In the genomic region with DNA sequence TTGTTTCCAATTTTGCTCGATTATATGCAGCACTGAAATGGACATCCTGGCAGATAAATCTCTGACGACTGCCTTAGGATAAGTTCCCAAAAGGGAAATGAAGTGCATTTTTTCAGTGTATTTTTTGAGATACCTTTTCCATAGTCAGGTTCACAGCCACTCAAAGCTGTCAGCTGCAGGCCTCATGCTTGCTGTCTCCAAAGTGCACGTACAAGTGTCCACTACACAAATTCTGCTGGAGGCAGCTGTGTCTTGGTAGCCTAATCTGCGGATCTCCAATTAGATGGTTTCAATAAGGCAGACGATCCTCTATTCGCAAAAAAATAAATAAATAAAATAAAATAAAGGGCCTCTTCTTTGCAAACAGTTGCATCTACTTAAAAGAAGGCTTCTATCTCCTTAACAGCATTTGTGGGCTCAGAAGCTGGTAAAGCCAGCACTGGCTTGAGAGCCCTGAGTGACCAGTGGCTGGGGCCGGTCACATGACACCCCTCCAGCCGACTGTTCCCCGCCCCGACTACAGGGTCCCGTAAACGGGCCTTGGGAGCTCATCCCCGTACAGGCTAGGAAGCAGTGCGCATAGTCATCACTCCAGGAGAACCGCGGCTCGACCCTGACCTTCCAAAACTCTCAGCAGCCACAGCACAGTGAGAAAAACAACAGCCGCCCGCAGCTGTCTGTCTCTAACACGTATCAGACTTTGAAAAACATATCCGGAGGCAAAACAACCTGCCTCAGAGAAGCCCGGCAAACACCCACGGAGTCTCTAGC, we compare ENCODE assay signal across 9 cellular contexts. TPM values are rescaled to one million over a fixed set of nuclear protein-coding genes. Genes with fewer than 3 reads are reported as not detected.
DNase-seq lines count a peak whose midpoint lies in the region; ATAC-seq and TF ChIP-seq lines count a peak whose summit lies in the region.
"Had no signal": no experiment of that assay in that cellular context is flagged by ENCODE, and none has a peak within 500 bp of the region (broad histone marks: within the 10 kb centered on the region; RNA-seq: fewer than 3 reads in every experiment).

No MANE protein-coding gene starts in this region.

- peak overlapping the region; percentile 26; the same call in 1 of the 2 replicates for H3K4me3 Mint-ChIP-seq in WTC11

- H3K4me1 ChIP-seq in heart left ventricle (peaks cover 0 to 50% (median 26%) of the 10 kb centered on the region in 12 donors), MM.1S (ENCODE audit: low read length) (no peaks in the 10 kb centered on the region)

- peak in 1 of 2 donors; percentile 85 for TF ChIP-seq POLR2A in heart left ventricle (IDR thresholded peaks at IDR 0.05)

- H3K9me2 ChIP-seq in MM.1S (replicated peaks; ENCODE audit: insufficient read depth, low read length), result no peaks in the 10 kb centered on the region

- H3K27me3 ChIP-seq in heart left ventricle (peaks cover 0 to 10% (median 0%) of the 10 kb centered on the region in 9 donors), MM.1S (replicated peaks; ENCODE audit: insufficient read depth, low read length) (peaks cover 100% of the 10 kb centered on the region)

- H3K4me2 ChIP-seq in MM.1S (ENCODE audit: low read depth, low read length), result no peak overlapping the region

- ATAC-seq in WTC11 (peak; percentile 85), heart left ventricle (peak; percentile 81 to 87 (median 84)), omental fat pad (ENCODE audit: low FRiP score) (peak; percentile 41), HG02763 (IDR thresholded peaks at IDR 0.05; ENCODE audit: unreplicated experiment) (no peak), HG02973 (IDR thresholded peaks at IDR 0.05; ENCODE audit: unreplicated experiment) (no peak)

- DNase-seq in AG08396 (ENCODE audit: low spot score) (peak; percentile 81), WTC11 (ENCODE audit: low spot score) (peak; percentile 53), heart left ventricle (peak; percentile 83 to 91 (median 88)), omental fat pad (ENCODE audit: low spot score) (no peak), COLO668 (lab: John Stamatoyannopoulos, UW; ENCODE audit: unreplicated experiment) (no peak), MM.1S (no peak)

- no peaks in the 10 kb centered on the region for H3K36me3 Mint-ChIP-seq in WTC11

- H3F3A ChIP-seq in MM.1S (ENCODE audit: insufficient read depth, low read length), result no peaks in the 10 kb centered on the region

- POLR2A ChIA-PET in WTC11 (lab: Charles Lee), result no interaction called here

- no peaks in the 10 kb centered on the region for H3K36me3 ChIP-seq in heart left ventricle
- no peaks in the 10 kb centered on the region for H3K36me3 ChIP-seq in MM.1S (replicated peaks; ENCODE audit: insufficient read depth, low read length)

- peak overlapping the region in 11 of 12 donors; percentile 17 to 67 (median 55) for H3K4me3 ChIP-seq in heart left ventricle
- no peak overlapping the region for H3K4me3 ChIP-seq in MM.1S (ENCODE audit: low read length)

- TF ChIP-seq CTCF in WTC11 (IDR thresholded peaks at IDR 0.05) (no peak), heart left ventricle (IDR thresholded peaks at IDR 0.05) (no peak), omental fat pad (IDR thresholded peaks at IDR 0.05) (no peak), MM.1S (IDR thresholded peaks at IDR 0.05; ENCODE audit: low read length) (no peak)

- CTCF ChIA-PET in WTC11 (lab: Charles Lee), result interaction anchor here (0.9 to 1.2 kb wide), 3 partner anchors 13 to 26 kb away, joined by 4 read pairs; no protein-coding TSS in a partner anchor

- no peak overlapping the region for H3K9ac ChIP-seq in MM.1S (ENCODE audit: low read length)

- WGBS in heart left ventricle, 4 donors, result 15 to 22% (median 19%) methylated on average over 19 to 23 of the region's 23 CpGs

- peaks cover 26% of the 10 kb centered on the region for H3K4me1 Mint-ChIP-seq in WTC11

- no peaks in the 10 kb centered on the region for H3K9me3 ChIP-seq in heart left ventricle
- no peaks in the 10 kb centered on the region for H3K9me3 ChIP-seq in MM.1S (replicated peaks; ENCODE audit: insufficient read depth, low read length)

- no peaks in the 10 kb centered on the region for H4K20me1 ChIP-seq in MM.1S (ENCODE audit: insufficient read depth, low read length)

- no peaks in the 10 kb centered on the region for H3K79me2 ChIP-seq in MM.1S (ENCODE audit: low read length)

- peaks cover 5% of the 10 kb centered on the region; the same call in 1 of the 2 replicates for H3K27me3 Mint-ChIP-seq in WTC11 (ENCODE audit: low read depth)

- no peak overlapping the region for H3K27ac Mint-ChIP-seq in WTC11

- intact Hi-C loops in heart left ventricle (cut with DNase I), result loop anchor here in 6 of 10 donors (1.0 to 10.0 kb wide), 7 partner anchors 16 to 67 kb away; no protein-coding TSS in a partner anchor

- H2AFZ ChIP-seq in MM.1S (ENCODE audit: low read length), result no peak overlapping the region

- H3K9me3 Mint-ChIP-seq in WTC11, result no peaks in the 10 kb centered on the region

- H3K27ac ChIP-seq in heart left ventricle, result peak overlapping the region; percentile 81 to 99 (median 92)
- H3K27ac ChIP-seq in MM.1S (ENCODE audit: low read length), result no peak overlapping the region
- H3K27ac ChIP-seq: epithelial cell of prostate had no signal

TF ChIP-seq in WTC11, 78 proteins besides CTCF, POLR2A, EP300 and RAD21:
- TF ChIP-seq, protein P1, sequence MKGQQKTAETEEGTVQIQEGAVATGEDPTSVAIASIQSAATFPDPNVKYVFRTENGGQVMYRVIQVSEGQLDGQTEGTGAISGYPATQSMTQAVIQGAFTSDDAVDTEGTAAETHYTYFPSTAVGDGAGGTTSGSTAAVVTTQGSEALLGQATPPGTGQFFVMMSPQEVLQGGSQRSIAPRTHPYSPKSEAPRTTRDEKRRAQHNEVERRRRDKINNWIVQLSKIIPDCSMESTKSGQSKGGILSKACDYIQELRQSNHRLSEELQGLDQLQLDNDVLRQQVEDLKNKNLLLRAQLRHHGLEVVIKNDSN (CRISPR knock-in tag; IDR thresholded peaks at IDR 0.05), result peak; percentile 82
- TF ChIP-seq NFYB (CRISPR knock-in tag; conservative IDR thresholded peaks at IDR 0.05; ENCODE audit: low read depth), result peak; percentile 40; the same call in 1 of the 2 replicates
- TF ChIP-seq, protein P2, sequence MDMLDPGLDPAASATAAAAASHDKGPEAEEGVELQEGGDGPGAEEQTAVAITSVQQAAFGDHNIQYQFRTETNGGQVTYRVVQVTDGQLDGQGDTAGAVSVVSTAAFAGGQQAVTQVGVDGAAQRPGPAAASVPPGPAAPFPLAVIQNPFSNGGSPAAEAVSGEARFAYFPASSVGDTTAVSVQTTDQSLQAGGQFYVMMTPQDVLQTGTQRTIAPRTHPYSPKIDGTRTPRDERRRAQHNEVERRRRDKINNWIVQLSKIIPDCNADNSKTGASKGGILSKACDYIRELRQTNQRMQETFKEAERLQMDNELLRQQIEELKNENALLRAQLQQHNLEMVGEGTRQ (CRISPR knock-in tag; IDR thresholded peaks at IDR 0.05), result peak; percentile 87
- TF ChIP-seq CBFB (CRISPR knock-in tag; IDR thresholded peaks at IDR 0.05; ENCODE audit: low read depth), result no peak
- TF ChIP-seq KAT7 (CRISPR knock-in tag; IDR thresholded peaks at IDR 0.05; ENCODE audit: borderline replicate concordance), result no peak

RNA-seq across cellular contexts. Expression of a gene that starts 18.8 kb away (rescaled TPM):
- total RNA-seq in WTC11 (2021) (2.0 to 4.6 TPM (median 3.7 TPM) in 3 replicates), heart left ventricle (1 to 10 TPM; 2.8 to 9.4 (median 6.7) TPM), omental fat pad (10 to 100 TPM; 10.0 to 51.1 (median 25.7) TPM)
- 1 to 10 TPM; 4.3 to 6.3 TPM for polyA plus RNA-seq in heart left ventricle

Comparison
In these comparisons a context has a peak if more than half of its experiments do, and no peak if none do; other contexts are left out.
1. DNase-seq: peak in AG08396 (single experiment), WTC11 (single experiment) and heart left ventricle (5 of 5); none in omental fat pad (single experiment), COLO668 (single experiment) and MM.1S (single experiment).
2. ATAC-seq: peak in WTC11 (single experiment), heart left ventricle (4 of 4) and omental fat pad (single experiment); none in HG02763 (single experiment) and HG02973 (single experiment).